ENCODE assay signal across 37 cellular contexts in the genomic region with DNA sequence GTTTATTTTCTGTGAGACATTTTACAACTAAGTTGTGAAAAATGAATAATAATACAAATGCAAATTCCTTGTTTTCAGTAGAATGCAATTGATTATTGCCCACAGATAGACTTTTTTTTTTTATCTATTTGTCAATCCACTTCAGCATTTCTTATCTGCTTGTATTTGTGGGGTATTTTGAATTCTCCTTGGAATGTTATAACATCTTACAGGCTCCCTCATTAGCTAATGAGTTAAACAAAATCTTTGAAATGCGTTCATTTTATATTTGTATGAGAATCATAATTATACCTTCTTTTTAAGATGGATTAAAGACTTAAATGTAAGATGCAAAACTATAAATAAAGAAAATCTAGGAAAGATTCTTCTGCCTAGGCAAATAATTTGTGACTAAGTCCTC.
"Had no signal": no experiment of that assay in that cellular context is flagged by ENCODE, and none has a peak within 500 bp of the region (broad histone marks: within the 10 kb centered on the region; RNA-seq: fewer than 3 reads in every experiment).

No MANE protein-coding gene starts in this region.

- DNase-seq: activated effector memory CD4-positive, alpha-beta T cell treated with anti-CD3 and anti-CD28 coated beads, Interleukin-2, amount 50 U/mL, for 16 hours; activated effector memory CD4-positive, alpha-beta T cell treated with Interleukin-2 at 50 U/mL for 16 hours; activated gamma-delta T cell; activated gamma-delta T cell treated with Interleukin-2 at 50 U/mL for 16 hours; activated naive CD4-positive, alpha-beta T cell; activated naive CD4-positive, alpha-beta T cell treated with anti-CD3 and anti-CD28 coated beads for 36 hours; activated naive CD4-positive, alpha-beta T cell treated with anti-CD3 and anti-CD28 coated beads, Interleukin-2, amount 10 ng/mL, durations not matched to agents 7 days and 5 days; activated naive CD4-positive, alpha-beta T cell treated with anti-CD3 and anti-CD28 coated beads, Interleukin-2, amount 50 U/mL, for 16 hours; activated naive CD4-positive, alpha-beta T cell treated with Interleukin-2 at 50 U/mL for 16 hours; activated naive CD8-positive, alpha-beta T cell treated with anti-CD3 and anti-CD28 coated beads for 36 hours; activated naive CD8-positive, alpha-beta T cell treated with anti-CD3 and anti-CD28 coated beads, Interleukin-2, amount 10 ng/mL, durations not matched to agents 7 days and 5 days; activated naive CD8-positive, alpha-beta T cell treated with anti-CD3 and anti-CD28 coated beads, Interleukin-2, amount 50 U/mL, for 24 hours; activated T-cell treated with anti-CD3 and anti-CD28 coated beads, Interleukin-2, amount 50 U/mL, for 24 hours; activated T-cell treated with anti-CD3 and anti-CD28 coated beads, Interleukin-2, amount 50 U/mL, for 4 hours; activated T-cell treated with anti-CD3 and anti-CD28 coated beads, Interleukin-2, amount 50 U/mL, for 48 hours; activated T-cell treated with anti-CD3 and anti-CD28 coated beads, Interleukin-2, amount 50 U/mL, for 72 hours; adrenal gland; amniotic stem cell; amygdala; anterior cingulate cortex; aorta; body of pancreas; brain microvascular endothelial cell; caudate nucleus; central memory CD4-positive, alpha-beta T cell; cerebellar nuclear complex had no signal

- H3K27me3 Mint-ChIP-seq: activated naive CD4-positive, alpha-beta T cell treated with anti-CD3 and anti-CD28 coated beads, Interleukin-2, amount 10 ng/mL, durations not matched to agents 7 days and 5 days; activated naive CD4-positive, alpha-beta T cell treated with anti-CD3 and anti-CD28 coated beads, Interleukin-2, amount 50 U/mL, for 24 hours; activated naive CD8-positive, alpha-beta T cell; activated naive CD8-positive, alpha-beta T cell treated with anti-CD3 and anti-CD28 coated beads, Interleukin-2, amount 10 ng/mL, durations not matched to agents 7 days and 5 days; activated naive CD8-positive, alpha-beta T cell treated with anti-CD3 and anti-CD28 coated beads, Interleukin-2, amount 50 U/mL, for 24 hours; activated T-cell treated with anti-CD3 and anti-CD28 coated beads, Interleukin-2, amount 50 U/mL, for 24 hours; activated T-helper 17 cell treated with anti-CD3 and anti-CD28 coated beads, Interleukin-2, amount 50 U/mL, for 72 hours; central memory CD8-positive, alpha-beta T cell had no signal

- ATAC-seq: activated naive CD4-positive, alpha-beta T cell treated with anti-CD3 and anti-CD28 coated beads, Interleukin-2, amount 50 U/mL, for 72 hours; activated naive CD8-positive, alpha-beta T cell treated with anti-CD3 and anti-CD28 coated beads, Interleukin-2, amount 50 U/mL, for 24 hours; activated T-cell treated with anti-CD3 and anti-CD28 coated beads, Interleukin-2, amount 50 U/mL, for 4 hours; activated T-cell treated with anti-CD3 and anti-CD28 coated beads, Interleukin-2, amount 50 U/mL, for 72 hours; activated T-helper 17 cell treated with anti-CD3 and anti-CD28 coated beads, Interleukin-2, amount 50 U/mL, for 72 hours; body of pancreas had no signal

- H3K27me3 ChIP-seq: adrenal gland, ascending aorta, body of pancreas, brain microvascular endothelial cell, breast epithelium, cardiac muscle cell had no signal

- H3K36me3 ChIP-seq: adrenal gland, ascending aorta, brain microvascular endothelial cell, breast epithelium, cardiac muscle cell had no signal

- H3K27ac ChIP-seq: adrenal gland, ascending aorta, body of pancreas, brain microvascular endothelial cell, breast epithelium, cardiac muscle cell had no signal

- H3K36me3 Mint-ChIP-seq: activated naive CD4-positive, alpha-beta T cell treated with anti-CD3 and anti-CD28 coated beads, Interleukin-2, amount 10 ng/mL, durations not matched to agents 7 days and 5 days; activated naive CD4-positive, alpha-beta T cell treated with anti-CD3 and anti-CD28 coated beads, Interleukin-2, amount 50 U/mL, for 24 hours; activated naive CD4-positive, alpha-beta T cell treated with anti-CD3 and anti-CD28 coated beads, Interleukin-2, amount 50 U/mL, for 72 hours; activated naive CD8-positive, alpha-beta T cell; activated naive CD8-positive, alpha-beta T cell treated with anti-CD3 and anti-CD28 coated beads for 36 hours; activated naive CD8-positive, alpha-beta T cell treated with anti-CD3 and anti-CD28 coated beads, Interleukin-2, amount 10 ng/mL, durations not matched to agents 7 days and 5 days; brain had no signal

- H3K4me1 Mint-ChIP-seq: activated naive CD4-positive, alpha-beta T cell treated with anti-CD3 and anti-CD28 coated beads, Interleukin-2, amount 10 ng/mL, durations not matched to agents 7 days and 5 days; activated naive CD4-positive, alpha-beta T cell treated with anti-CD3 and anti-CD28 coated beads, Interleukin-2, amount 50 U/mL, for 24 hours; activated naive CD8-positive, alpha-beta T cell treated with anti-CD3 and anti-CD28 coated beads for 36 hours; activated naive CD8-positive, alpha-beta T cell treated with anti-CD3 and anti-CD28 coated beads, Interleukin-2, amount 10 ng/mL, durations not matched to agents 7 days and 5 days; activated naive CD8-positive, alpha-beta T cell treated with anti-CD3 and anti-CD28 coated beads, Interleukin-2, amount 50 U/mL, for 24 hours; activated T-helper 17 cell treated with anti-CD3 and anti-CD28 coated beads, Interleukin-2, amount 50 U/mL, for 72 hours; brain; central memory CD8-positive, alpha-beta T cell had no signal

- H3K4me1 ChIP-seq: adrenal gland, body of pancreas, breast epithelium had no signal

- H3K27ac Mint-ChIP-seq: activated naive CD4-positive, alpha-beta T cell treated with anti-CD3 and anti-CD28 coated beads for 36 hours; activated naive CD4-positive, alpha-beta T cell treated with anti-CD3 and anti-CD28 coated beads, Interleukin-2, amount 10 ng/mL, durations not matched to agents 7 days and 5 days; activated naive CD4-positive, alpha-beta T cell treated with anti-CD3 and anti-CD28 coated beads, Interleukin-2, amount 50 U/mL, for 24 hours; activated naive CD4-positive, alpha-beta T cell treated with anti-CD3 and anti-CD28 coated beads, Interleukin-2, amount 50 U/mL, for 72 hours; activated naive CD8-positive, alpha-beta T cell; activated naive CD8-positive, alpha-beta T cell treated with anti-CD3 and anti-CD28 coated beads for 36 hours; activated naive CD8-positive, alpha-beta T cell treated with anti-CD3 and anti-CD28 coated beads, Interleukin-2, amount 10 ng/mL, durations not matched to agents 7 days and 5 days; activated naive CD8-positive, alpha-beta T cell treated with anti-CD3 and anti-CD28 coated beads, Interleukin-2, amount 50 U/mL, for 24 hours; activated T-cell treated with anti-CD3 and anti-CD28 coated beads, Interleukin-2, amount 50 U/mL, for 24 hours; activated T-cell treated with anti-CD3 and anti-CD28 coated beads, Interleukin-2, amount 50 U/mL, for 72 hours; activated T-helper 1 cell treated with anti-CD3 and anti-CD28 coated beads, Interleukin-12 subunit alpha, Interleukin-12 subunit beta, Interleukin-2, Interleukin-4 antibody, amounts not matched to agents 30 ng/mL and 10 ng/mL and 1 ng/mL, durations not matched to agents 14 hours and 24 hours and 36 hours; activated T-helper 17 cell treated with anti-CD3 and anti-CD28 coated beads, Interleukin-2, amount 50 U/mL, for 72 hours; activated T-helper 2 cell treated with anti-CD3 and anti-CD28 coated beads, Interferon-gamma antibody, Interleukin-2, Interleukin-4, amounts not matched to agents 10 μg/mL and 5 μg/mL and 100 μg/mL, durations not matched to agents 14 hours and 24 hours and 36 hours; brain had no signal

- H3K9me3 Mint-ChIP-seq: activated naive CD4-positive, alpha-beta T cell treated with anti-CD3 and anti-CD28 coated beads for 36 hours; activated naive CD4-positive, alpha-beta T cell treated with anti-CD3 and anti-CD28 coated beads, Interleukin-2, amount 10 ng/mL, durations not matched to agents 7 days and 5 days; activated naive CD4-positive, alpha-beta T cell treated with anti-CD3 and anti-CD28 coated beads, Interleukin-2, amount 50 U/mL, for 24 hours; activated naive CD8-positive, alpha-beta T cell treated with anti-CD3 and anti-CD28 coated beads for 36 hours; activated naive CD8-positive, alpha-beta T cell treated with anti-CD3 and anti-CD28 coated beads, Interleukin-2, amount 10 ng/mL, durations not matched to agents 7 days and 5 days; activated naive CD8-positive, alpha-beta T cell treated with anti-CD3 and anti-CD28 coated beads, Interleukin-2, amount 50 U/mL, for 24 hours; activated T-cell treated with anti-CD3 and anti-CD28 coated beads, Interleukin-2, amount 50 U/mL, for 24 hours; activated T-cell treated with anti-CD3 and anti-CD28 coated beads, Interleukin-2, amount 50 U/mL, for 4 hours; activated T-cell treated with anti-CD3 and anti-CD28 coated beads, Interleukin-2, amount 50 U/mL, for 72 hours; activated T-helper 1 cell treated with anti-CD3 and anti-CD28 coated beads, Interleukin-12 subunit alpha, Interleukin-12 subunit beta, Interleukin-2, Interleukin-4 antibody, amounts not matched to agents 30 ng/mL and 10 ng/mL and 1 ng/mL, durations not matched to agents 14 hours and 24 hours and 36 hours; activated T-helper 2 cell treated with anti-CD3 and anti-CD28 coated beads, Interferon-gamma antibody, Interleukin-2, Interleukin-4, amounts not matched to agents 10 μg/mL and 5 μg/mL and 100 μg/mL, durations not matched to agents 14 hours and 24 hours and 36 hours had no signal

- H3K4me3 ChIP-seq: adrenal gland, ascending aorta, body of pancreas, breast epithelium, cardiac muscle cell had no signal

- H3K4me3 Mint-ChIP-seq: activated naive CD4-positive, alpha-beta T cell treated with anti-CD3 and anti-CD28 coated beads for 36 hours; activated naive CD4-positive, alpha-beta T cell treated with anti-CD3 and anti-CD28 coated beads, Interleukin-2, amount 10 ng/mL, durations not matched to agents 7 days and 5 days; activated naive CD4-positive, alpha-beta T cell treated with anti-CD3 and anti-CD28 coated beads, Interleukin-2, amount 50 U/mL, for 24 hours; activated naive CD8-positive, alpha-beta T cell; activated naive CD8-positive, alpha-beta T cell treated with anti-CD3 and anti-CD28 coated beads for 36 hours; activated naive CD8-positive, alpha-beta T cell treated with anti-CD3 and anti-CD28 coated beads, Interleukin-2, amount 10 ng/mL, durations not matched to agents 7 days and 5 days; activated naive CD8-positive, alpha-beta T cell treated with anti-CD3 and anti-CD28 coated beads, Interleukin-2, amount 50 U/mL, for 24 hours; activated T-cell treated with anti-CD3 and anti-CD28 coated beads, Interleukin-2, amount 50 U/mL, for 24 hours; activated T-cell treated with anti-CD3 and anti-CD28 coated beads, Interleukin-2, amount 50 U/mL, for 4 hours; activated T-cell treated with anti-CD3 and anti-CD28 coated beads, Interleukin-2, amount 50 U/mL, for 72 hours; activated T-helper 1 cell treated with anti-CD3 and anti-CD28 coated beads, Interleukin-12 subunit alpha, Interleukin-12 subunit beta, Interleukin-2, Interleukin-4 antibody, amounts not matched to agents 30 ng/mL and 10 ng/mL and 1 ng/mL, durations not matched to agents 14 hours and 24 hours and 36 hours; activated T-helper 17 cell treated with anti-CD3 and anti-CD28 coated beads, Interleukin-2, amount 50 U/mL, for 72 hours; brain; central memory CD8-positive, alpha-beta T cell had no signal

- H3K9me3 ChIP-seq: adrenal gland, ascending aorta, body of pancreas had no signal
